16 cellular contexts compared by ENCODE assay signal in the genomic region with DNA sequence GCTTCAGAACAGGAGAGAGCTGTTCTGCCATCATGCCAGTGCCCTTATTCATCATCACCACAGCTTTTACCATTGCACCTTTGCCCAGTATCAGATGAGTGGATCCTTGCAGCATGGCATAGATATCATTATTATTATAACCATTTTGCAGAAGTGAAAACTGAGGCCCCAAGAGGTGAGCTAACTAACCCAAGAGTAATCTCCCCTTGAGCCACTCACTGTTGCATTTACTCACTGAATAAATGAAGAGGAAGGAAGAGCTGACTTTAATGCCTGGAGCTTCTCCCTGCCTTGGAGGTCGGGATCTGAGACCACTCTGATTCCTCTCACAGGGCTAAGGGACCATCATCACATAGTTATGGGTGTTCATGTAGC. TPM values are rescaled to one million over a fixed set of nuclear protein-coding genes. Genes with fewer than 3 reads are reported as not detected.
DNase-seq lines count a peak whose midpoint lies in the region; ATAC-seq, FAIRE-seq and TF ChIP-seq lines count a peak whose summit lies in the region.
"Had no signal": no experiment of that assay in that cellular context is flagged by ENCODE, and none has a peak within 500 bp of the region (broad histone marks: within the 10 kb centered on the region; RNA-seq: fewer than 3 reads in every experiment).

No MANE protein-coding gene starts in this region.

- POLR2A ChIA-PET in HCT116 (lab: Charles Lee), result interaction anchor here (1.2 kb wide), 2 partner anchors 11 to 39 kb away, joined by 3 read pairs; no protein-coding TSS in a partner anchor
- POLR2A ChIA-PET in GM12878 (lab: Charles Lee), result no interaction called here

- no peak overlapping the region for H3K18ac ChIP-seq in neuronal stem cell (ENCODE audit: low read length)

- H3K4me3 ChIP-seq in HCT116 (replicated peaks in 1 of 2; ENCODE audit: low read depth in 1 of 2, low read length in 2 of 2) (peak overlapping the region in 1 of 2 experiments; percentile 35; a peak in 2 of 4 replicates), GM12878 (no peak overlapping the region), lower lobe of right lung (no peak overlapping the region), thoracic aorta (peak overlapping the region; percentile 49), neuronal stem cell (ENCODE audit: low read length in 2 of 2) (no peak overlapping the region)

- TF ChIP-seq POLR2A in HCT116 (IDR thresholded peaks at IDR 0.05; ENCODE audit: borderline replicate concordance, extremely low read depth, insufficient read depth, insufficient read length) (no peak), GM12878 (IDR thresholded peaks at IDR 0.05; ENCODE audit: low read depth, low read length) (no peak)

- peak overlapping the region; percentile 37; the same call in 1 of the 2 replicates for H3K9ac ChIP-seq in HCT116 (ENCODE audit: low read length)
- no peak overlapping the region for H3K9ac ChIP-seq in GM12878 (ENCODE audit: control insufficient read depth, insufficient read depth, low read length)
- no peak overlapping the region for H3K9ac ChIP-seq in neuronal stem cell (ENCODE audit: low read depth, low read length, poor library complexity)

- H3K36me3 ChIP-seq in HCT116 (ENCODE audit: control insufficient read depth in 1 of 2, insufficient read depth in 2 of 2, low read length in 2 of 2) (no peaks in the 10 kb centered on the region), GM12878 (ENCODE audit: control insufficient read depth in 2 of 2, insufficient read depth in 2 of 2, low read length in 1 of 2) (no peaks in the 10 kb centered on the region), lower lobe of right lung (no peaks in the 10 kb centered on the region), thoracic aorta (no peaks in the 10 kb centered on the region), neuronal stem cell (replicated peaks in 1 of 2; ENCODE audit: control insufficient read depth in 2 of 2, insufficient read depth in 2 of 2, low read length in 2 of 2) (no peaks in the 10 kb centered on the region)

- SMC1A ChIA-PET in GM12878 (lab: Charles Lee; ENCODE audit: uncharacterized antibody, unreplicated experiment), result no interaction called here

- CTCF ChIA-PET in HCT116 (lab: Charles Lee), result interaction anchor here (1.1 to 1.5 kb wide), 2 partner anchors 20 to 149 kb away, joined by 3 to 4 read pairs; no protein-coding TSS in a partner anchor
- CTCF ChIA-PET in GM12878 (lab: Yijun Ruan, JAX), result no interaction called here

- no peak for ATAC-seq in HCT116
- peak; percentile 60; the same call in 2 of the 3 replicates for ATAC-seq in GM12878
- no peak for ATAC-seq in lower lobe of right lung
- ATAC-seq in thoracic aorta (ENCODE audit: insufficient number of reproducible peaks, low FRiP score, low read depth), result no peak
- ATAC-seq in HG03025 (IDR thresholded peaks at IDR 0.05; ENCODE audit: low FRiP score, unreplicated experiment), result no peak
- ATAC-seq: naive thymus-derived CD4-positive, alpha-beta T cell had no signal

- H3K9me3 ChIP-seq in HCT116 (ENCODE audit: control insufficient read depth in 1 of 2, insufficient read depth in 1 of 2, low read depth in 1 of 2, low read length in 2 of 2) (no peaks in the 10 kb centered on the region), GM12878 (replicated peaks; ENCODE audit: control insufficient read depth, insufficient read depth, low read length) (no peaks in the 10 kb centered on the region), lower lobe of right lung (no peaks in the 10 kb centered on the region), thoracic aorta (no peaks in the 10 kb centered on the region), neuronal stem cell (replicated peaks in 1 of 2; ENCODE audit: control insufficient read depth in 2 of 2, insufficient read depth in 1 of 2, low read depth in 1 of 2, low read length in 2 of 2) (no peaks in the 10 kb centered on the region)

- 4% methylated on average over 1 of the region's 1 CpG for WGBS in GM12878 (ENCODE audit: insufficient coverage, insufficient replicate concordance, low lambda C conversion rate, missing lambda C conversion rate)
- WGBS in neuronal stem cell (ENCODE audit: extremely low coverage in 2 of 2, insufficient read length in 2 of 2, insufficient replicate concordance in 1 of 2), 2 donors, result no CpG with 5 or more reads among the region's 1 CpG

- no peak overlapping the region for H2BK120ac ChIP-seq in neuronal stem cell (ENCODE audit: low read depth, low read length)

- H2AFZ ChIP-seq in HCT116 (ENCODE audit: low read depth, low read length, poor library complexity, severe bottlenecking) (no peak overlapping the region), GM12878 (ENCODE audit: control insufficient read depth, low read depth, low read length) (no peak overlapping the region), neuronal stem cell (ENCODE audit: low read length) (no peak overlapping the region)

- H3K4me1 ChIP-seq in HCT116 (ENCODE audit: control insufficient read depth in 1 of 2, insufficient read depth in 2 of 2, low read length in 2 of 2) (peaks cover 28 to 52% of the 10 kb centered on the region in 2 experiments), GM12878 (ENCODE audit: control insufficient read depth, insufficient read depth, low read length) (no peaks in the 10 kb centered on the region), lower lobe of right lung (peaks cover 24% of the 10 kb centered on the region), thoracic aorta (ENCODE audit: control insufficient read depth in 1 of 2, low read depth in 2 of 2) (peaks cover 25 to 58% of the 10 kb centered on the region in 2 donors), neuronal stem cell (ENCODE audit: control insufficient read depth in 2 of 2, insufficient read depth in 1 of 2, low read depth in 1 of 2, low read length in 2 of 2) (peaks cover 0 to 1% of the 10 kb centered on the region in 2 donors)

- no peaks in the 10 kb centered on the region for H3K79me1 ChIP-seq in neuronal stem cell (ENCODE audit: low read depth, low read length)

- no peak for FAIRE-seq in GM12878 (lab: Jason Lieb, UNC)

- peak overlapping the region; percentile 55 for H3K27ac ChIP-seq in HCT116 (ENCODE audit: low read depth, low read length)
- no peak overlapping the region for H3K27ac ChIP-seq in GM12878 (ENCODE audit: control insufficient read depth, insufficient read depth)
- H3K27ac ChIP-seq in lower lobe of right lung, result peak overlapping the region; percentile 74
- H3K27ac ChIP-seq in thoracic aorta, result peak overlapping the region; percentile 59 to 64
- H3K27ac ChIP-seq in neuronal stem cell (replicated peaks; ENCODE audit: low read length), result no peak overlapping the region

- H3K4ac ChIP-seq in neuronal stem cell (ENCODE audit: low read length), result no peak overlapping the region

- TF ChIP-seq RAD21 in HCT116 (IDR thresholded peaks at IDR 0.05; ENCODE audit: low read depth) (no peak), GM12878 (IDR thresholded peaks at IDR 0.05; ENCODE audit: insufficient read depth, low read depth, low read length) (no peak)

- H4K91ac ChIP-seq in neuronal stem cell (ENCODE audit: low read depth, low read length, poor library complexity), result no peak overlapping the region

- in situ Hi-C loops in GM12878 (cut with MboI), result no loop called here

- H2AK5ac ChIP-seq in neuronal stem cell (ENCODE audit: low read depth, low read length), result no peak overlapping the region

- RAD21 ChIA-PET in HCT116 (lab: Charles Lee; ENCODE audit: low non-redundant PET in 1 of 2, low total read pairs in 2 of 2, uncharacterized antibody in 2 of 2, unreplicated experiment in 2 of 2), result interaction anchor here in 1 of 2 experiments (1.3 kb wide), 1 partner anchor 124 kb away, joined by 3 read pairs; no protein-coding TSS in a partner anchor
- RAD21 ChIA-PET in GM12878 (lab: Charles Lee; ENCODE audit: unreplicated experiment), result no interaction called here

- no peak for TF ChIP-seq EP300 in GM12878 (IDR thresholded peaks at IDR 0.05; ENCODE audit: borderline replicate concordance in 1 of 2, control insufficient read depth in 1 of 2, low read depth in 2 of 2, low read length in 2 of 2)

- H3K23ac ChIP-seq in neuronal stem cell (ENCODE audit: low read depth, low read length, poor library complexity), result no peak overlapping the region

- intact Hi-C loops in HCT116 (cut with micrococcal nuclease) (no loop called here), GM12878 (cut with micrococcal nuclease; ENCODE audit: unreplicated experiment) (no loop called here), lower lobe of right lung (cut with DNase I) (no loop called here)

- TF ChIP-seq CTCF in HCT116 (IDR thresholded peaks at IDR 0.05 in 2 of 3, conservative IDR thresholded peaks at IDR 0.05 in 1 of 3; ENCODE audit: borderline replicate concordance in 1 of 3, insufficient read depth in 1 of 3, low read depth in 2 of 3, low read length in 2 of 3), result no peak
- no peak for TF ChIP-seq CTCF in GM12878 (IDR thresholded peaks at IDR 0.05 in 2 of 3, conservative IDR thresholded peaks at IDR 0.05 in 1 of 3; ENCODE audit: control insufficient read depth in 2 of 3, extremely low read depth in 1 of 3, insufficient read depth in 1 of 3, low read depth in 3 of 3, low read length in 3 of 3)
- no peak for TF ChIP-seq CTCF in lower lobe of right lung (IDR thresholded peaks at IDR 0.05)
- no peak for TF ChIP-seq CTCF in thoracic aorta (IDR thresholded peaks at IDR 0.05)

- peak overlapping the region; percentile 73 for H3K4me2 ChIP-seq in HCT116 (ENCODE audit: low read length)
- H3K4me2 ChIP-seq in GM12878 (ENCODE audit: control insufficient read depth, insufficient read depth), result no peak overlapping the region
- no peak overlapping the region for H3K4me2 ChIP-seq in neuronal stem cell (ENCODE audit: insufficient read depth, low read length, poor library complexity, severe bottlenecking)

- BruUV-seq in HCT116 (replicated peaks; lab: Mats Ljungman, UMichigan) (no TSS peak), GM12878 (replicated peaks; lab: Mats Ljungman, UMichigan) (no TSS peak)

- no peaks in the 10 kb centered on the region for H3K79me2 ChIP-seq in HCT116 (ENCODE audit: insufficient read depth, low read length)
- no peaks in the 10 kb centered on the region for H3K79me2 ChIP-seq in GM12878 (ENCODE audit: control insufficient read depth, insufficient read depth, low read length)

- no peak overlapping the region for H2BK5ac ChIP-seq in neuronal stem cell (ENCODE audit: low read length)

- no peak overlapping the region for H4K8ac ChIP-seq in neuronal stem cell (ENCODE audit: low read depth, low read length)

- H3K27me3 ChIP-seq in HCT116 (ENCODE audit: insufficient read depth, low read length) (no peaks in the 10 kb centered on the region), GM12878 (replicated peaks in 1 of 2; ENCODE audit: control insufficient read depth in 2 of 2, insufficient read depth in 2 of 2, low read length in 1 of 2) (no peaks in the 10 kb centered on the region; a peak in 1 of 4 replicates), lower lobe of right lung (ENCODE audit: low read depth) (no peaks in the 10 kb centered on the region), thoracic aorta (replicated peaks; ENCODE audit: insufficient read depth) (no peaks in the 10 kb centered on the region), neuronal stem cell (ENCODE audit: control insufficient read depth in 3 of 3, insufficient read depth in 3 of 3, low read depth in 1 of 3, low read length in 3 of 3) (no peaks in the 10 kb centered on the region)

- H4K20me1 ChIP-seq in HCT116 (ENCODE audit: insufficient read depth), result no peaks in the 10 kb centered on the region
- no peaks in the 10 kb centered on the region; the same call in 1 of the 2 replicates for H4K20me1 ChIP-seq in GM12878 (ENCODE audit: control insufficient read depth, insufficient read depth)

- H2BK15ac ChIP-seq in neuronal stem cell (ENCODE audit: low read length), result no peak overlapping the region

- no peak for DNase-seq in HCT116 (ENCODE audit: low read depth, low spot score)
- no peak for DNase-seq in GM12878 (ENCODE audit: low read depth, low spot score)
- no peak for DNase-seq in lower lobe of right lung
- DNase-seq in thoracic aorta (ENCODE audit: low spot score), result no peak
- DNase-seq in neuronal stem cell (ENCODE audit: low spot score), result no peak
- DNase-seq in activated CD4-positive, alpha-beta T cell treated with anti-CD3 and anti-CD28 coated beads, Interleukin-2, amount 50 U/mL, for 4 hours, result no peak
- DNase-seq in NCI-H2107 (lab: John Stamatoyannopoulos, UW), result no peak
- DNase-seq: activated CD4-positive, alpha-beta T cell treated with anti-CD3 and anti-CD28 coated beads for 4 hours; activated CD8-positive, alpha-beta memory T cell treated with anti-CD3 and anti-CD28 coated beads, Interleukin-2, amount 50 U/mL, for 48 hours; activated naive CD4-positive, alpha-beta T cell treated with anti-CD3 and anti-CD28 coated beads for 36 hours; DMS153; naive thymus-derived CD4-positive, alpha-beta T cell; NCI-H1694 treated with DMSO at 0.1 percent for 48 hours had no signal

- no peak overlapping the region for H3K14ac ChIP-seq in neuronal stem cell (ENCODE audit: low read length)

- no peak overlapping the region for H2BK12ac ChIP-seq in neuronal stem cell (ENCODE audit: low read length)

- no peaks in the 10 kb centered on the region for H3K9me2 ChIP-seq in HCT116 (ENCODE audit: insufficient read depth)

RNA-seq across cellular contexts. Expression of gene HRH1, which starts 32.0 kb away (rescaled TPM):
- total RNA-seq in HCT116 (2021; ENCODE audit: unreplicated experiment), result 7.0 TPM
- polyA plus RNA-seq in HCT116 (2012), result 5.4 and 6.0 TPM in 2 replicates
- total RNA-seq in GM12878 (2013; cell fraction: nucleolus; rRNA removed), result not detected in 2 replicates
- total RNA-seq in GM12878 (2014; rRNA removed), result 0.05 TPM in 1 of 2 replicates, not detected in the other
- total RNA-seq in GM12878 (2014; rRNA removed; fragmentation: Illumina TruSeq; extraction: Trizol), result not detected in 2 replicates
- total RNA-seq in GM12878 (2021), result not detected in 2 replicates
- polyA plus RNA-seq in GM12878 (2011; ENCODE audit: low read depth), result not detected
- polyA plus RNA-seq in GM12878 (2011; rRNA removed), result not detected in 2 replicates
- not detected in 2 replicates for polyA plus RNA-seq in GM12878 (2011; cell fraction: cytosol; rRNA removed)
- not detected in 2 replicates for polyA plus RNA-seq in GM12878 (2011; cell fraction: nucleus; rRNA removed)
- not detected in 2 replicates for polyA plus RNA-seq in GM12878 (2012)
- not detected in 2 replicates for polyA plus RNA-seq in GM12878 (2014; fragmentation: Illumina TruSeq; extraction: Trizol)
- not detected for polyA plus RNA-seq in GM12878 (2014; fragmentation: Nextera tagmentation; extraction: Ambion mirVana)
- not detected in 2 replicates for polyA plus RNA-seq in GM12878 (2014; rRNA removed)
- not detected for polyA plus RNA-seq in GM12878 (2016; fragmentation: Nextera tagmentation; extraction: Ambion mirVana)
- not detected in 2 replicates for polyA minus RNA-seq in GM12878 (2011; rRNA and poly(A)+ RNA removed)
- not detected in 2 replicates for polyA minus RNA-seq in GM12878 (2011; cell fraction: cytosol; rRNA and poly(A)+ RNA removed)
- not detected in 2 replicates for polyA minus RNA-seq in GM12878 (2011; cell fraction: nucleus; rRNA and poly(A)+ RNA removed)
- total RNA-seq in lower lobe of right lung, result 6.4 TPM
- 10 to 100 TPM; 17.7 to 48.3 TPM for total RNA-seq in thoracic aorta
- under 0.01 TPM for polyA plus RNA-seq in neuronal stem cell (2013, experiment 1 of 2)
- polyA plus RNA-seq in neuronal stem cell (2013, experiment 2 of 2), result 0.04 TPM
- total RNA-seq: progenitor cell of endocrine pancreas, SK-MEL-5 had no signal
- polyA plus RNA-seq: naive thymus-derived CD4-positive, alpha-beta T cell had no signal

Comparison
In these comparisons a context has a peak if more than half of its experiments do, and no peak if none do; other contexts are left out.
1. H3K27ac ChIP-seq: peak in HCT116 (single experiment), lower lobe of right lung (single experiment) and thoracic aorta (2 of 2); none in GM12878 (single experiment) and neuronal stem cell (single experiment).
2. Of the 18 proteins assayed by ChIP-seq in both GM12878 and HCT116: peak only in GM12878: none; only in HCT116: JUND; in both: none; in neither: 17.